ENCODE assay signal across 2 cellular contexts in the genomic region with DNA sequence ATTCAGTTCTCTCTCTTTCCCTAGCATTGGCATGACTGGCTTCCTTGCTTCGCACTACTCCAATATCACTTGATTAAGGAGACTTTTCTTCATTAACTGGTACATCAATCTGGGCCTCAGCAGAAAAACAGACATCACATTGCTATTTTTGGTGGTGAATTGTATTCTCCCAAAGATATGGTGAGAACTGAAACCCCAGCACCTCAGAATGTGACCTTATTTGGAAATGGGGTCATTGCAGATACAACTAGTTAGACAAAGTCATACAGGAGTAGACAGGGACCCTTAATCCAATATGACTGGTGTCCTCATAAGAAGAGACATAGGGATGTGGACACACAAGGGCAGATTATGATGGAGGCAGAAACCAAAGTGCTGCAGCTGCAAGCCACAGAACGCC.
TF ChIP-seq lines count a peak whose summit lies in the region.

No MANE protein-coding gene starts in this region.

TF ChIP-seq in A549, 52 proteins besides CTCF, POLR2A, EP300 and RAD21 (continued from another document):
- TF ChIP-seq, protein P1, sequence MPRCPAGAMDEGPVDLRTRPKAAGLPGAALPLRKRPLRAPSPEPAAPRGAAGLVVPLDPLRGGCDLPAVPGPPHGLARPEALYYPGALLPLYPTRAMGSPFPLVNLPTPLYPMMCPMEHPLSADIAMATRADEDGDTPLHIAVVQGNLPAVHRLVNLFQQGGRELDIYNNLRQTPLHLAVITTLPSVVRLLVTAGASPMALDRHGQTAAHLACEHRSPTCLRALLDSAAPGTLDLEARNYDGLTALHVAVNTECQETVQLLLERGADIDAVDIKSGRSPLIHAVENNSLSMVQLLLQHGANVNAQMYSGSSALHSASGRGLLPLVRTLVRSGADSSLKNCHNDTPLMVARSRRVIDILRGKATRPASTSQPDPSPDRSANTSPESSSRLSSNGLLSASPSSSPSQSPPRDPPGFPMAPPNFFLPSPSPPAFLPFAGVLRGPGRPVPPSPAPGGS (IDR thresholded peaks at IDR 0.05): no peak

TF ChIP-seq in neural cell, 6 proteins besides CTCF, POLR2A, EP300 and RAD21 (continued from another document):
- no peak for TF ChIP-seq POLR2AphosphoS5 (IDR thresholded peaks at IDR 0.05)
- TF ChIP-seq TAF1 (IDR thresholded peaks at IDR 0.05; ENCODE audit: low read depth): no peak
- no peak for TF ChIP-seq EZH2 (IDR thresholded peaks at IDR 0.05; ENCODE audit: borderline replicate concordance, insufficient read depth, low read length, poor library complexity, severe bottlenecking)
- no peak for TF ChIP-seq MXI1 (conservative IDR thresholded peaks at IDR 0.05; ENCODE audit: poor library complexity, severe bottlenecking)
TF ChIP-seq in neural cell: peak in this region for 0.
